In the genomic region with DNA sequence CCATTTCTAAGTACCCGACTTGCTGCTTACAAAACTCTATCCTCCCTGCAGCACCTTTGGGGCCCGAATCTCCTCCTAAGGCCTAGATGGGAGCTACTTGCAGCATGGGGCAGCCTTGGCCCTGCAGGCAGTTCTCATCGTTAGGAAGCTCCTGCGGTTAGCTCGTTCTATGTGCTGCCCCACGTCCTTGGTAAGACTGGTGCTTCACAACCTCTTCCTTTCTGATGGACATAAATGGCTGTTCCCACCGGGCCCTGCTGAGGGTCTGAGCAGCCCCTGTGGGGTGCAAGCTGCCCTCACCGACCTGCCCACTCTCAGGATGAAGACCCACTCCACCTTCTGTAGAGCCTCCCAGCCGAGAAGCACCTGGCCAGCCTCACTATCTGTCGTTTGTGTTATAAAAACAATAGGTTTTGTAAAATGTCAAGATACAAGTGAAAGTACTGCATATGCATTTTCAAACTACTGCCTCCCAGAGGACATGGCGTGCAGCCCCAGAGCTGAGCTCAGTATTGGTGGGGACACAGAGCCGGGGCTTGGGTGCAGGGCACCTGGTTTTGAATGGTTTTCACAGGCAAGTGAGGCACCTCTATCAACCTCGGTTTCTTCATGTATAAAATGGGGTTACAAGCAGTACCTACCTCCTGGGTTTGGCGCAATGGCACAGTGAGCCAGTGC, we compare ENCODE assay signal across 19 cellular contexts. TPM values are rescaled to one million over a fixed set of nuclear protein-coding genes. Genes with fewer than 3 reads are reported as not detected.
"Had no signal": no experiment of that assay in that cellular context is flagged by ENCODE, and none has a peak within 500 bp of the region (broad histone marks: within the 10 kb centered on the region; RNA-seq: fewer than 3 reads in every experiment).

No MANE protein-coding gene starts in this region.

- H3K4me3 Mint-ChIP-seq: activated CD8-positive, alpha-beta T cell treated with anti-CD3 and anti-CD28 coated beads for 36 hours; activated T-helper 17 cell treated with anti-CD3 and anti-CD28 coated beads, Interleukin-2, amount 50 U/mL, for 72 hours; brain; central memory CD8-positive, alpha-beta T cell; dendritic cell treated with granulocyte-macrophage colony-stimulating factor and Interleukin-4, amounts not matched to agents 40 ng/mL and 50 ng/mL, for 4 days; naive B cell had no signal

- DNase-seq: activated CD4-positive, alpha-beta T cell treated with anti-CD3 and anti-CD28 coated beads for 4 hours; activated CD8-positive, alpha-beta T cell treated with anti-CD3 and anti-CD28 coated beads for 36 hours; activated T-cell treated with anti-CD3 and anti-CD28 coated beads for 4 hours; amniotic stem cell; hypothalamus; left cardiac atrium; naive B cell; stimulated activated CD4-positive, alpha-beta T cell treated with anti-CD3 and anti-CD28 coated beads, Interleukin-2, amount 100 ng/mL, for 48 hours; stimulated activated naive CD4-positive, alpha-beta T cell treated with Interleukin-2 at 50 U/mL for 16 hours had no signal

- H3K4me1 ChIP-seq: prostate gland had no signal

- H3K36me3 Mint-ChIP-seq: activated naive CD4-positive, alpha-beta T cell treated with anti-CD3 and anti-CD28 coated beads, Interleukin-2, amount 50 U/mL, for 72 hours; brain; naive B cell had no signal

- H3K36me3 ChIP-seq: prostate gland had no signal

- H3K4me3 ChIP-seq: prostate gland had no signal

- ATAC-seq: activated CD8-positive, alpha-beta T cell treated with anti-CD3 and anti-CD28 coated beads for 36 hours; activated naive CD4-positive, alpha-beta T cell treated with anti-CD3 and anti-CD28 coated beads, Interleukin-2, amount 50 U/mL, for 72 hours; activated T-helper 17 cell treated with anti-CD3 and anti-CD28 coated beads, Interleukin-2, amount 50 U/mL, for 72 hours; left cardiac atrium had no signal

- H3K27me3 Mint-ChIP-seq: activated CD8-positive, alpha-beta T cell treated with anti-CD3 and anti-CD28 coated beads for 36 hours; activated T-helper 17 cell treated with anti-CD3 and anti-CD28 coated beads, Interleukin-2, amount 50 U/mL, for 72 hours; brain; central memory CD8-positive, alpha-beta T cell had no signal

- H3K4me1 Mint-ChIP-seq: activated T-helper 17 cell treated with anti-CD3 and anti-CD28 coated beads, Interleukin-2, amount 50 U/mL, for 72 hours; central memory CD8-positive, alpha-beta T cell; naive B cell had no signal

- H3K27ac Mint-ChIP-seq: activated CD8-positive, alpha-beta T cell treated with anti-CD3 and anti-CD28 coated beads for 36 hours; activated naive CD4-positive, alpha-beta T cell treated with anti-CD3 and anti-CD28 coated beads, Interleukin-2, amount 50 U/mL, for 72 hours; activated T-helper 17 cell treated with anti-CD3 and anti-CD28 coated beads, Interleukin-2, amount 50 U/mL, for 72 hours; brain; dendritic cell treated with granulocyte-macrophage colony-stimulating factor and Interleukin-4, amounts not matched to agents 40 ng/mL and 50 ng/mL, for 4 days had no signal

- H3K9me3 Mint-ChIP-seq: activated CD8-positive, alpha-beta T cell treated with anti-CD3 and anti-CD28 coated beads for 36 hours; activated naive CD4-positive, alpha-beta T cell treated with anti-CD3 and anti-CD28 coated beads, Interleukin-2, amount 50 U/mL, for 72 hours; activated T-helper 17 cell treated with anti-CD3 and anti-CD28 coated beads, Interleukin-2, amount 50 U/mL, for 72 hours; central memory CD8-positive, alpha-beta T cell; dendritic cell treated with granulocyte-macrophage colony-stimulating factor and Interleukin-4, amounts not matched to agents 40 ng/mL and 50 ng/mL, for 4 days; naive B cell had no signal

- H3K9me3 ChIP-seq: prostate gland had no signal

- H3K27ac ChIP-seq: prostate gland had no signal

RNA-seq across cellular contexts. Expression of a gene that starts 56.8 kb away (rescaled TPM):
- total RNA-seq: activated CD8-positive, alpha-beta T cell treated with anti-CD3 and anti-CD28 coated beads for 36 hours; activated naive CD4-positive, alpha-beta T cell treated with anti-CD3 and anti-CD28 coated beads, Interleukin-2, amount 50 U/mL, for 72 hours; activated T-helper 17 cell treated with anti-CD3 and anti-CD28 coated beads, Interleukin-2, amount 50 U/mL, for 72 hours; glomerular endothelial cell; left cardiac atrium; lung microvascular endothelial cell; T-helper 2 cell treated with Interferon-gamma antibody and Interleukin-4, amounts not matched to agents 100 ng/mL and 5 ng/mL, for 36 hours; ureter had no signal
